ENCODE assay signal across 21 cellular contexts in the genomic region with DNA sequence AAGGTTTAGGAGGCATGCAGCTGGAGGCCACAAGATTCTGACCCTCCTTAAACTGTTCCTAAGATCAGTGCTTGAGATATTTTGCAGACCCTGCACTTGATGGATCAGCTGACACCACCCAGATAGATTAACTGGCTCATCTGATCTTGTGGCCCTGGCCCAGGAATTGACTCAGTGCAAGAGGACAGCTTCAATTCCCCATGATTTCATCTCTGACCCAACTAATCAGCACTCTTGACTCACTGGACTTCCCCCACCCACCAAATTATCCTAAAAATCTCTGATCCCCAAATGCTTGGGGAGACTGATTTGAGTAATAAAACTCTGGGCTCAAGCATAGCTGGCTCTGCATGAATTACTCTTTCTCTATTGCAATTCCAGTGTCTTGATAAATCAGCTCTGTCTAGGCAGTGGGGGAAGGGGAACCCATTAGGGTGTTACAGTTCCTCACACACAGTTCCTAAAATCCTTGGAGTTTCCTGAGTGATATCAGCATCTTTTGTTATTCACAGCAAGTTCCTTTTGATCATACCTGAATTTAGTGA.
DNase-seq lines count a peak whose midpoint lies in the region; ATAC-seq, FAIRE-seq and TF ChIP-seq lines count a peak whose summit lies in the region.
"Had no signal": no experiment of that assay in that cellular context is flagged by ENCODE, and none has a peak within 500 bp of the region (broad histone marks: within the 10 kb centered on the region; RNA-seq: fewer than 3 reads in every experiment).

No MANE protein-coding gene starts in this region.

- peaks cover 0 to 50% (median 0%) of the 10 kb centered on the region in 3 donors for H3K9me3 ChIP-seq in body of pancreas

- TF ChIP-seq CTCF in bronchial epithelial cell (IDR thresholded peaks at IDR 0.05; ENCODE audit: insufficient read depth, low read length, severe bottlenecking) (no peak), body of pancreas (IDR thresholded peaks at IDR 0.05) (no peak)

- H3K27me3 Mint-ChIP-seq in activated naive CD4-positive, alpha-beta T cell treated with anti-CD3 and anti-CD28 coated beads for 36 hours (ENCODE audit: low read depth): no peaks in the 10 kb centered on the region
- H3K27me3 Mint-ChIP-seq: memory B cell had no signal

- no peak overlapping the region for H3K27ac Mint-ChIP-seq in activated naive CD4-positive, alpha-beta T cell treated with anti-CD3 and anti-CD28 coated beads for 36 hours
- H3K27ac Mint-ChIP-seq: memory B cell, neural progenitor cell had no signal

- H3K9me3 Mint-ChIP-seq in activated naive CD4-positive, alpha-beta T cell treated with anti-CD3 and anti-CD28 coated beads for 36 hours: peaks cover 33% of the 10 kb centered on the region
- H3K9me3 Mint-ChIP-seq: neural progenitor cell had no signal

- no peak for ATAC-seq in HG02571 (IDR thresholded peaks at IDR 0.05; ENCODE audit: unreplicated experiment)
- ATAC-seq in body of pancreas: no peak
- no peak for ATAC-seq in HG03565 (IDR thresholded peaks at IDR 0.05; ENCODE audit: unreplicated experiment)
- ATAC-seq: esophagus mucosa, heart right ventricle had no signal

- H3K36me3 ChIP-seq in bronchial epithelial cell (ENCODE audit: control insufficient read depth, insufficient read depth, low read length) (peaks cover 2% of the 10 kb centered on the region), body of pancreas (replicated peaks in 1 of 2; ENCODE audit: insufficient read depth in 1 of 2, low read depth in 2 of 2) (peaks cover 4 to 12% of the 10 kb centered on the region in 2 donors)

- no peak overlapping the region for H3K27ac ChIP-seq in body of pancreas
- H3K27ac ChIP-seq: dorsolateral prefrontal cortex, heart right ventricle, neural progenitor cell, PC-9 had no signal

- CTCF ChIA-PET in activated naive CD4-positive, alpha-beta T cell treated with anti-CD3 and anti-CD28 coated beads for 36 hours (lab: Charles Lee): no interaction called here

- H3K27me3 ChIP-seq in bronchial epithelial cell (ENCODE audit: control insufficient read depth, insufficient read depth, low read length) (no peaks in the 10 kb centered on the region), body of pancreas (no peaks in the 10 kb centered on the region)
- H3K27me3 ChIP-seq: dorsolateral prefrontal cortex, heart right ventricle, neural progenitor cell had no signal

- no peak for FAIRE-seq in bronchial epithelial cell (lab: Jason Lieb, UNC)
- FAIRE-seq: HTR-8/SVneo, keratinocyte had no signal

- H3K36me3 Mint-ChIP-seq in activated naive CD4-positive, alpha-beta T cell treated with anti-CD3 and anti-CD28 coated beads for 36 hours (ENCODE audit: low read depth): peaks cover 73% of the 10 kb centered on the region

- intact Hi-C loops in activated naive CD4-positive, alpha-beta T cell treated with anti-CD3 and anti-CD28 coated beads for 36 hours (cut with micrococcal nuclease): no loop called here
- intact Hi-C loops in body of pancreas (cut with DNase I): no loop called here

- H3K4me3 ChIP-seq in bronchial epithelial cell (ENCODE audit: low read depth, low read length): no peak overlapping the region
- no peak overlapping the region for H3K4me3 ChIP-seq in body of pancreas
- H3K4me3 ChIP-seq: dorsolateral prefrontal cortex, heart right ventricle, neural progenitor cell, PC-9 had no signal

- no peak overlapping the region for H3K4me3 Mint-ChIP-seq in activated naive CD4-positive, alpha-beta T cell treated with anti-CD3 and anti-CD28 coated beads for 36 hours
- H3K4me3 Mint-ChIP-seq: memory B cell, neural progenitor cell had no signal

- DNase-seq in activated naive CD4-positive, alpha-beta T cell treated with anti-CD3 and anti-CD28 coated beads for 36 hours: peak; percentile 41
- DNase-seq in activated naive CD4-positive, alpha-beta T cell (lab: John Stamatoyannopoulos, UW): no peak
- DNase-seq in HT1080 (ENCODE audit: low read depth) (peak; percentile 6), bronchial epithelial cell (ENCODE audit: low read depth) (peak; percentile 5), body of pancreas (no peak)
- DNase-seq in stimulated activated CD4-positive, alpha-beta T cell treated with anti-CD3 and anti-CD28 coated beads, TNF-alpha, amount 100 ng/mL, for 24 hours (ENCODE audit: low read depth in 3 of 3): peak in 2 of 3 experiments; percentile 1 to 8
- DNase-seq: activated gamma-delta T cell, DND-41, dorsolateral prefrontal cortex, heart right ventricle, NCI-H1417 treated with DMSO at 0.1 percent for 48 hours, NCI-H2171, NCI-H748 treated with DMSO at 0.1 percent for 48 hours, PC-9 had no signal

- TF ChIP-seq POLR2A in body of pancreas (IDR thresholded peaks at IDR 0.05): no peak

- peaks cover 12% of the 10 kb centered on the region for H3K4me1 Mint-ChIP-seq in activated naive CD4-positive, alpha-beta T cell treated with anti-CD3 and anti-CD28 coated beads for 36 hours (ENCODE audit: low read depth)
- H3K4me1 Mint-ChIP-seq: memory B cell had no signal

- no peaks in the 10 kb centered on the region for H3K4me1 ChIP-seq in body of pancreas
- H3K4me1 ChIP-seq: neural progenitor cell had no signal

Comparison
In these comparisons a context has a peak if more than half of its experiments do, and no peak if none do; other contexts are left out.
1. DNase-seq: peak in activated naive CD4-positive, alpha-beta T cell treated with anti-CD3 and anti-CD28 coated beads for 36 hours (single experiment), HT1080 (single experiment), bronchial epithelial cell (single experiment) and stimulated activated CD4-positive, alpha-beta T cell treated with anti-CD3 and anti-CD28 coated beads, TNF-alpha, amount 100 ng/mL, for 24 hours (2 of 3); none in activated naive CD4-positive, alpha-beta T cell (0 of 4) and body of pancreas (0 of 4).